19 cellular contexts compared by ENCODE assay signal in genomic region chr5:135439426-135440205, GRCh38. TPM values are rescaled to one million over a fixed set of nuclear protein-coding genes. Genes with fewer than 3 reads are reported as not detected.
DNase-seq lines count a peak whose midpoint lies in the region; ATAC-seq and TF ChIP-seq lines count a peak whose summit lies in the region.
"Had no signal": no experiment of that assay in that cellular context is flagged by ENCODE, and none has a peak within 500 bp of the region (broad histone marks: within the 10 kb centered on the region; RNA-seq: fewer than 3 reads in every experiment).

No MANE protein-coding gene starts in this region.

- no peaks in the 10 kb centered on the region for H3K27me3 Mint-ChIP-seq in Caco-2 (ENCODE audit: insufficient read depth, unreplicated experiment)
- H3K27me3 Mint-ChIP-seq in CD4-positive, alpha-beta T cell, result no peaks in the 10 kb centered on the region

- 74 to 80% methylated on average over 9 of the region's 9 CpGs for WGBS in sigmoid colon, 2 donors
- WGBS in upper lobe of left lung, 2 donors, result 70 to 76% methylated on average over 5 to 9 of the region's 9 CpGs

- intact Hi-C loops in Caco-2 (cut with micrococcal nuclease; ENCODE audit: unreplicated experiment) (no loop called here), sigmoid colon (cut with DNase I) (no loop called here)
- intact Hi-C loops in CD4-positive, alpha-beta T cell (cut with DNase I, micrococcal nuclease), result no loop called here

- H3K27ac ChIP-seq in fibroblast of lung (ENCODE audit: insufficient read depth, low read length) (no peak overlapping the region), sigmoid colon (no peak overlapping the region), upper lobe of left lung (peak overlapping the region in 2 of 4 donors; percentile 33 to 48)
- H3K27ac ChIP-seq in CD4-positive, alpha-beta T cell (ENCODE audit: low read depth, low read length), result no peak overlapping the region

- H3K9ac ChIP-seq in fibroblast of lung (ENCODE audit: insufficient read depth, low read length), result no peak overlapping the region

- H3K9me3 Mint-ChIP-seq in Caco-2 (ENCODE audit: unreplicated experiment), result no peaks in the 10 kb centered on the region
- H3K9me3 Mint-ChIP-seq in CD4-positive, alpha-beta T cell, result no peaks in the 10 kb centered on the region
- H3K9me3 Mint-ChIP-seq: activated naive CD4-positive, alpha-beta T cell treated with anti-CD3 and anti-CD28 coated beads, Interleukin-2, amount 50 U/mL, for 24 hours; activated T-cell treated with anti-CD3 and anti-CD28 coated beads, Interleukin-2, amount 50 U/mL, for 24 hours had no signal

- no TSS peak for BruUV-seq in Caco-2 (replicated peaks; lab: Mats Ljungman, UMichigan)

- no peaks in the 10 kb centered on the region for H3K36me3 ChIP-seq in Caco-2 (ENCODE audit: control insufficient read depth, insufficient read depth, low read length)
- no peaks in the 10 kb centered on the region for H3K36me3 ChIP-seq in fibroblast of lung (ENCODE audit: control insufficient read depth, insufficient read depth, low read length)
- no peaks in the 10 kb centered on the region for H3K36me3 ChIP-seq in sigmoid colon
- H3K36me3 ChIP-seq in upper lobe of left lung, result no peaks in the 10 kb centered on the region
- H3K36me3 ChIP-seq: gastrocnemius medialis had no signal

- POLR2A ChIA-PET in Caco-2 (lab: Charles Lee), result no interaction called here
- POLR2A ChIA-PET in CD4-positive, alpha-beta T cell (lab: Charles Lee), result no interaction called here

- no peaks in the 10 kb centered on the region for H3K27me3 ChIP-seq in Caco-2 (replicated peaks; ENCODE audit: control insufficient read depth, insufficient read depth, low read length)
- H3K27me3 ChIP-seq in fibroblast of lung (ENCODE audit: control insufficient read depth, insufficient read depth, low read length), result no peaks in the 10 kb centered on the region
- no peaks in the 10 kb centered on the region for H3K27me3 ChIP-seq in sigmoid colon
- H3K27me3 ChIP-seq in CD4-positive, alpha-beta T cell (ENCODE audit: control insufficient read depth, insufficient read depth, low read length), result peaks cover 9% of the 10 kb centered on the region
- H3K27me3 ChIP-seq in upper lobe of left lung, result no peaks in the 10 kb centered on the region
- H3K27me3 ChIP-seq: gastrocnemius medialis had no signal

- H3K4me3 ChIP-seq in Caco-2 (ENCODE audit: low read depth, low read length) (no peak overlapping the region), NB4 (ENCODE audit: low read depth, low read length) (no peak overlapping the region), fibroblast of lung (replicated peaks in 1 of 4; ENCODE audit: control extremely low read depth in 1 of 4, insufficient read depth in 1 of 4, low read depth in 3 of 4, low read length in 4 of 4) (no peak overlapping the region), sigmoid colon (no peak overlapping the region), upper lobe of left lung (no peak overlapping the region)
- H3K4me3 ChIP-seq: gastrocnemius medialis had no signal

- peaks cover 5% of the 10 kb centered on the region for H3K4me1 Mint-ChIP-seq in Caco-2 (ENCODE audit: low read depth, unreplicated experiment)
- no peaks in the 10 kb centered on the region for H3K4me1 Mint-ChIP-seq in CD4-positive, alpha-beta T cell (ENCODE audit: low read depth)
- H3K4me1 Mint-ChIP-seq: activated naive CD4-positive, alpha-beta T cell treated with anti-CD3 and anti-CD28 coated beads, Interleukin-2, amount 50 U/mL, for 24 hours had no signal

- no peaks in the 10 kb centered on the region for H4K20me1 ChIP-seq in fibroblast of lung (ENCODE audit: control insufficient read depth, extremely low read depth, insufficient read depth, low read length)

- H3K36me3 Mint-ChIP-seq in Caco-2 (ENCODE audit: insufficient read depth, unreplicated experiment), result no peaks in the 10 kb centered on the region
- no peaks in the 10 kb centered on the region for H3K36me3 Mint-ChIP-seq in CD4-positive, alpha-beta T cell (ENCODE audit: low read depth)
- H3K36me3 Mint-ChIP-seq: activated naive CD4-positive, alpha-beta T cell treated with anti-CD3 and anti-CD28 coated beads, Interleukin-2, amount 50 U/mL, for 24 hours had no signal

- H3K9me3 ChIP-seq in Caco-2, result no peaks in the 10 kb centered on the region
- H3K9me3 ChIP-seq in fibroblast of lung (ENCODE audit: control insufficient read depth, insufficient read depth, low read depth, low read length), result no peaks in the 10 kb centered on the region
- H3K9me3 ChIP-seq in sigmoid colon, result no peaks in the 10 kb centered on the region
- H3K9me3 ChIP-seq in CD4-positive, alpha-beta T cell (ENCODE audit: control insufficient read depth, low read length), result no peaks in the 10 kb centered on the region
- H3K9me3 ChIP-seq in upper lobe of left lung, result no peaks in the 10 kb centered on the region
- H3K9me3 ChIP-seq: gastrocnemius medialis had no signal

- H3K4me1 ChIP-seq in Caco-2 (peaks cover 20% of the 10 kb centered on the region), fibroblast of lung (ENCODE audit: control insufficient read depth, extremely low read depth, insufficient read depth, low read length) (peaks cover 13% of the 10 kb centered on the region), sigmoid colon (peaks cover 0 to 37% (median 28%) of the 10 kb centered on the region in 4 donors), upper lobe of left lung (peaks cover 19 to 31% (median 25%) of the 10 kb centered on the region in 4 donors)

- TF ChIP-seq EP300 in sigmoid colon (IDR thresholded peaks at IDR 0.05) (no peak), upper lobe of left lung (IDR thresholded peaks at IDR 0.05) (no peak)

- no peak for DNase-seq in Caco-2
- peak; percentile 56 for DNase-seq in NB4 (ENCODE audit: low read depth)
- no peak for DNase-seq in fibroblast of lung (ENCODE audit: low read depth in 2 of 2)
- DNase-seq in sigmoid colon, result peak; percentile 35
- DNase-seq in CD4-positive, alpha-beta T cell, result no peak
- no peak for DNase-seq in upper lobe of left lung
- DNase-seq in NCI-H2227 (lab: John Stamatoyannopoulos, UW; ENCODE audit: unreplicated experiment), result no peak
- DNase-seq: activated CD4-positive, alpha-beta T cell treated with anti-CD3 and anti-CD28 coated beads for 48 hours; activated T-cell treated with anti-CD3 and anti-CD28 coated beads, Interleukin-2, amount 50 U/mL, for 24 hours; gastrocnemius medialis; NCI-H526; Right ventricle myocardium superior had no signal

- no peak overlapping the region for H3K4me2 ChIP-seq in fibroblast of lung (ENCODE audit: extremely low read depth, insufficient read depth, low read length)

- no peak for ATAC-seq in CD4-positive, alpha-beta T cell (ENCODE audit: poor library complexity)
- ATAC-seq in upper lobe of left lung (ENCODE audit: low FRiP score in 2 of 2) (no peak), HG02938 (IDR thresholded peaks at IDR 0.05; ENCODE audit: unreplicated experiment) (no peak)
- ATAC-seq: gastrocnemius medialis had no signal

- no peaks in the 10 kb centered on the region for H3K79me2 ChIP-seq in fibroblast of lung (ENCODE audit: control insufficient read depth, insufficient read depth, low read length)

- peak overlapping the region; percentile 14 for H2AFZ ChIP-seq in fibroblast of lung (ENCODE audit: low read length)

- CTCF ChIA-PET in Caco-2 (lab: Charles Lee), result interaction anchor here (1.0 to 1.4 kb wide), 2 partner anchors 18 to 27 kb away, joined by 3 read pairs; no protein-coding TSS in a partner anchor
- CTCF ChIA-PET in CD4-positive, alpha-beta T cell (lab: Charles Lee), result no interaction called here

- TF ChIP-seq CTCF in Caco-2 (IDR thresholded peaks at IDR 0.05; ENCODE audit: insufficient read depth in 1 of 2, low read depth in 1 of 2, low read length in 1 of 2, severe bottlenecking in 1 of 2, unreplicated experiment in 1 of 2) (no peak), NB4 (IDR thresholded peaks at IDR 0.05; ENCODE audit: low read depth, low read length) (no peak), fibroblast of lung (conservative IDR thresholded peaks at IDR 0.05 in 1 of 2, IDR thresholded peaks at IDR 0.05 in 1 of 2; ENCODE audit: low read depth in 1 of 2, low read length in 2 of 2) (no peak), sigmoid colon (IDR thresholded peaks at IDR 0.05) (no peak), upper lobe of left lung (IDR thresholded peaks at IDR 0.05) (no peak)
- TF ChIP-seq CTCF in CD4-positive, alpha-beta T cell (IDR thresholded peaks at IDR 0.05), result no peak

- TF ChIP-seq POLR2A in NB4 (IDR thresholded peaks at IDR 0.05; ENCODE audit: extremely low read depth, insufficient read length) (no peak), sigmoid colon (IDR thresholded peaks at IDR 0.05) (no peak), upper lobe of left lung (IDR thresholded peaks at IDR 0.05) (no peak)

- no peak overlapping the region for H3K4me3 Mint-ChIP-seq in Caco-2 (ENCODE audit: unreplicated experiment)
- H3K4me3 Mint-ChIP-seq in CD4-positive, alpha-beta T cell, result no peak overlapping the region
- H3K4me3 Mint-ChIP-seq: activated naive CD4-positive, alpha-beta T cell treated with anti-CD3 and anti-CD28 coated beads, Interleukin-2, amount 50 U/mL, for 24 hours; activated T-cell treated with anti-CD3 and anti-CD28 coated beads, Interleukin-2, amount 50 U/mL, for 24 hours had no signal

- peak overlapping the region; percentile 4 for H3K27ac Mint-ChIP-seq in Caco-2 (ENCODE audit: unreplicated experiment)
- no peak overlapping the region for H3K27ac Mint-ChIP-seq in CD4-positive, alpha-beta T cell
- H3K27ac Mint-ChIP-seq: activated naive CD4-positive, alpha-beta T cell treated with anti-CD3 and anti-CD28 coated beads, Interleukin-2, amount 50 U/mL, for 24 hours; activated T-cell treated with anti-CD3 and anti-CD28 coated beads, Interleukin-2, amount 50 U/mL, for 24 hours had no signal

RNA-seq across cellular contexts. Expression of gene DCANP1, which starts 7.5 kb away (rescaled TPM):
- total RNA-seq in Caco-2 (2022) (not detected in 2 replicates), fibroblast of lung (not detected in 2 replicates), sigmoid colon (not detected), upper lobe of left lung (1 to 10 TPM in 1 of 6 donors, under 1 TPM in 3, not detected in 2; 0.11 to 1.0 (median 0.27) TPM)
- polyA plus RNA-seq in fibroblast of lung (not detected in 2 replicates), sigmoid colon (under 1 TPM in 2 of 3 donors, not detected in 1; 0.13 to 0.46 TPM)
- polyA plus RNA-seq in fibroblast of lung (2012), result not detected in 2 replicates
- polyA minus RNA-seq in fibroblast of lung (ENCODE audit: low replicate concordance), result 0.52 TPM in 1 of 2 replicates, not detected in the other
- under 1 TPM in 1 of 2 experiments, not detected in 1; 0.08 TPM for total RNA-seq in CD4-positive, alpha-beta T cell
- total RNA-seq: Daoy, endothelial cell of umbilical vein, gastrocnemius medialis, HT-29, pulmonary artery endothelial cell, Right ventricle myocardium superior had no signal
- polyA plus RNA-seq: endothelial cell of umbilical vein, neural cell had no signal

RNA-seq across cellular contexts. Expression of gene TIFAB, which starts 12.5 kb away (rescaled TPM):
- not detected in 2 replicates for total RNA-seq in Caco-2 (2022)
- not detected in 2 replicates for total RNA-seq in fibroblast of lung
- polyA plus RNA-seq in fibroblast of lung, result not detected in 2 replicates
- polyA plus RNA-seq in fibroblast of lung (2012), result not detected in 2 replicates
- polyA minus RNA-seq in fibroblast of lung (ENCODE audit: low replicate concordance), result not detected in 2 replicates
- total RNA-seq in sigmoid colon, result not detected
- 1 to 10 TPM in 1 of 3 donors, under 1 TPM in 1, not detected in 1; 0.46 to 1.4 TPM for polyA plus RNA-seq in sigmoid colon
- under 1 TPM in 1 of 2 experiments, not detected in 1; 0.11 TPM for total RNA-seq in CD4-positive, alpha-beta T cell
- total RNA-seq in upper lobe of left lung, result under 1 TPM in 2 of 6 donors, not detected in 4; 0.23 to 0.24 TPM
- total RNA-seq: Daoy, endothelial cell of umbilical vein, gastrocnemius medialis, HT-29, pulmonary artery endothelial cell, Right ventricle myocardium superior had no signal
- polyA plus RNA-seq: endothelial cell of umbilical vein, neural cell had no signal

RNA-seq across cellular contexts. Expression of gene MACROH2A1, which starts 40.6 kb away (rescaled TPM):
- total RNA-seq in Caco-2 (2022) (236 and 269 TPM in 2 replicates), fibroblast of lung (154 and 191 TPM in 2 replicates), sigmoid colon (100 to 1,000 TPM; 153 to 191 (median 179) TPM), upper lobe of left lung (100 to 1,000 TPM; 232 to 690 (median 355) TPM)
- polyA plus RNA-seq in fibroblast of lung (95.6 and 128 TPM in 2 replicates), sigmoid colon (100 to 1,000 TPM; 123 to 202 (median 175) TPM)
- polyA plus RNA-seq in fibroblast of lung (2012), result 82.3 and 119 TPM in 2 replicates
- polyA minus RNA-seq in fibroblast of lung (ENCODE audit: low replicate concordance), result 56.9 and 95.6 TPM in 2 replicates
- total RNA-seq in CD4-positive, alpha-beta T cell, result 100 to 1,000 TPM; 114 to 120 TPM

Comparison
In these comparisons a context has a peak if more than half of its experiments do, and no peak if none do; other contexts are left out.
1. DNase-seq: peak in NB4 (single experiment) and sigmoid colon (single experiment); none in Caco-2 (0 of 2), fibroblast of lung (0 of 2), CD4-positive, alpha-beta T cell (0 of 10), upper lobe of left lung (0 of 2) and NCI-H2227 (single experiment).